29 cellular contexts compared by ENCODE assay signal in genomic region chr19:9838324-9838723, GRCh38.
"Had no signal": no experiment of that assay in that cellular context is flagged by ENCODE, and none has a peak within 500 bp of the region (broad histone marks: within the 10 kb centered on the region; RNA-seq: fewer than 3 reads in every experiment).

No MANE protein-coding gene starts in this region.

- DNase-seq: activated CD4-positive, alpha-beta memory T cell treated with anti-CD3 and anti-CD28 coated beads, Interleukin-2, amount 10 ng/mL, durations not matched to agents 7 days and 5 days; activated CD4-positive, alpha-beta T cell treated with anti-CD3 and anti-CD28 coated beads for 1 hour; activated CD4-positive, alpha-beta T cell treated with anti-CD3 and anti-CD28 coated beads, Interleukin-2, amount 10 ng/mL, durations not matched to agents 7 days and 5 days; activated CD8-positive, alpha-beta memory T cell treated with anti-CD3 and anti-CD28 coated beads, Interleukin-2, amount 50 U/mL, for 48 hours; activated naive CD4-positive, alpha-beta T cell; activated T-cell treated with anti-CD3 and anti-CD28 coated beads, Interleukin-2, amount 50 U/mL, for 24 hours; anterior cingulate cortex; body of pancreas; cerebellar nuclear complex; colonic mucosa; effector CD8-positive, alpha-beta T cell; esophagus squamous epithelium; foreskin melanocyte; left ventricle myocardium inferior; mucosa of descending colon; stimulated activated CD4-positive, alpha-beta T cell treated with anti-CD3 and anti-CD28 coated beads, Interleukin-15, amount 100 ng/mL, for 24 hours; stimulated activated CD4-positive, alpha-beta T cell treated with anti-CD3 and anti-CD28 coated beads, Interleukin-2, amount 100 ng/mL, for 24 hours; stimulated activated naive B cell treated with anti-CD40 and anti-IgM and Interleukin-4, amounts not matched to agents 10 μg/mL and 1 μg/mL and 100 μg/mL, for 72 hours; stomach; T-helper 2 cell; thyroid gland had no signal

- H3K27me3 Mint-ChIP-seq: activated CD4-positive, alpha-beta memory T cell treated with anti-CD3 and anti-CD28 coated beads, Interleukin-2, amount 10 ng/mL, durations not matched to agents 7 days and 5 days; activated CD4-positive, alpha-beta T cell treated with anti-CD3 and anti-CD28 coated beads, Interleukin-2, amount 10 ng/mL, durations not matched to agents 7 days and 5 days; activated naive CD8-positive, alpha-beta T cell; activated T-cell treated with anti-CD3 and anti-CD28 coated beads, Interleukin-2, amount 50 U/mL, for 24 hours; activated T-helper 17 cell treated with anti-CD3 and anti-CD28 coated beads, Interleukin-2, amount 50 U/mL, for 72 hours; stimulated activated naive B cell treated with anti-CD40 and anti-IgM and Interleukin-4, amounts not matched to agents 10 μg/mL and 1 μg/mL and 100 μg/mL, for 72 hours had no signal

- ATAC-seq: activated T-helper 17 cell treated with anti-CD3 and anti-CD28 coated beads, Interleukin-2, amount 50 U/mL, for 72 hours; body of pancreas; mucosa of descending colon; stimulated activated naive B cell treated with anti-CD40 and anti-IgM and Interleukin-4, amounts not matched to agents 10 μg/mL and 1 μg/mL and 100 μg/mL, for 72 hours; WTC11 had no signal

- H3K27ac Mint-ChIP-seq: activated CD4-positive, alpha-beta memory T cell treated with anti-CD3 and anti-CD28 coated beads, Interleukin-2, amount 10 ng/mL, durations not matched to agents 7 days and 5 days; activated CD4-positive, alpha-beta T cell treated with anti-CD3 and anti-CD28 coated beads, Interleukin-2, amount 10 ng/mL, durations not matched to agents 7 days and 5 days; activated naive CD8-positive, alpha-beta T cell; activated T-cell treated with anti-CD3 and anti-CD28 coated beads, Interleukin-2, amount 50 U/mL, for 24 hours; activated T-helper 17 cell treated with anti-CD3 and anti-CD28 coated beads, Interleukin-2, amount 50 U/mL, for 72 hours; stimulated activated naive B cell treated with anti-CD40 and anti-IgM and Interleukin-4, amounts not matched to agents 10 μg/mL and 1 μg/mL and 100 μg/mL, for 72 hours; WTC11 had no signal

- H3K27ac ChIP-seq: body of pancreas, cardiac muscle cell, colonic mucosa, epithelial cell of prostate, esophagus squamous epithelium, left ventricle myocardium inferior, right atrium auricular region, stomach, thyroid gland, upper lobe of left lung, vagina had no signal

- H3K4me3 Mint-ChIP-seq: activated CD4-positive, alpha-beta memory T cell treated with anti-CD3 and anti-CD28 coated beads, Interleukin-2, amount 10 ng/mL, durations not matched to agents 7 days and 5 days; activated CD4-positive, alpha-beta T cell treated with anti-CD3 and anti-CD28 coated beads, Interleukin-2, amount 10 ng/mL, durations not matched to agents 7 days and 5 days; activated naive CD8-positive, alpha-beta T cell; activated T-cell treated with anti-CD3 and anti-CD28 coated beads, Interleukin-2, amount 50 U/mL, for 24 hours; activated T-helper 17 cell treated with anti-CD3 and anti-CD28 coated beads, Interleukin-2, amount 50 U/mL, for 72 hours; stimulated activated naive B cell treated with anti-CD40 and anti-IgM and Interleukin-4, amounts not matched to agents 10 μg/mL and 1 μg/mL and 100 μg/mL, for 72 hours; WTC11 had no signal

- H3K9me3 Mint-ChIP-seq: activated CD4-positive, alpha-beta memory T cell treated with anti-CD3 and anti-CD28 coated beads, Interleukin-2, amount 10 ng/mL, durations not matched to agents 7 days and 5 days; activated CD4-positive, alpha-beta T cell treated with anti-CD3 and anti-CD28 coated beads, Interleukin-2, amount 10 ng/mL, durations not matched to agents 7 days and 5 days; activated T-cell treated with anti-CD3 and anti-CD28 coated beads, Interleukin-2, amount 50 U/mL, for 24 hours; activated T-helper 17 cell treated with anti-CD3 and anti-CD28 coated beads, Interleukin-2, amount 50 U/mL, for 72 hours; WTC11 had no signal
